ENCODE assay signal across 1 cellular context in the genomic region with DNA sequence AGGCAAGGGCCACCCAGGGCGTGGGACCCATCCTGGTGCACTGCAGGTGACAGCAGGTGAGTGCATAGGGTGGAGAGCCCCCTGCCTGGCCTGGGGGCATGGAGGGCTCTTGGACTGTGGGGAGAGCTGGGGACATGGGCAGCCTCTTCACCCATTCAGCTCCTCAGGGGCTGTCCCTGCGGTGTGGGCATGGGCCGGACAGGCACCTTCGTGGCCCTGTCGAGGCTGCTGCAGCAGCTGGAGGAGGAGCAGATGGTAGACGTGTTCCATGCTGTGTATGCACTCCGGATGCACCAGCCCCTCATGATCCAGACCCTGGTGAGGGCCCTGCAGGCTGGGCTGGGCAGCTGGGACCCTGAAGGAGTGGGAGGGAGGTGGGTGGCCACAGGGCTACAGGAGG.
TF ChIP-seq lines count a peak whose summit lies in the region.

No MANE protein-coding gene starts in this region.

TF ChIP-seq in H1, 55 proteins besides CTCF, POLR2A, EP300 and RAD21:
- TF ChIP-seq POU5F1 (IDR thresholded peaks at IDR 0.05; ENCODE audit: low read depth, low read length) (no peak), ASH2L (IDR thresholded peaks at IDR 0.05; ENCODE audit: low read length) (no peak), EGR1 (IDR thresholded peaks at IDR 0.05; ENCODE audit: borderline replicate concordance, low read depth, low read length) (no peak), PHF8 (conservative IDR thresholded peaks at IDR 0.05; ENCODE audit: low read depth, low read length) (no peak)
- TF ChIP-seq, protein P1, sequence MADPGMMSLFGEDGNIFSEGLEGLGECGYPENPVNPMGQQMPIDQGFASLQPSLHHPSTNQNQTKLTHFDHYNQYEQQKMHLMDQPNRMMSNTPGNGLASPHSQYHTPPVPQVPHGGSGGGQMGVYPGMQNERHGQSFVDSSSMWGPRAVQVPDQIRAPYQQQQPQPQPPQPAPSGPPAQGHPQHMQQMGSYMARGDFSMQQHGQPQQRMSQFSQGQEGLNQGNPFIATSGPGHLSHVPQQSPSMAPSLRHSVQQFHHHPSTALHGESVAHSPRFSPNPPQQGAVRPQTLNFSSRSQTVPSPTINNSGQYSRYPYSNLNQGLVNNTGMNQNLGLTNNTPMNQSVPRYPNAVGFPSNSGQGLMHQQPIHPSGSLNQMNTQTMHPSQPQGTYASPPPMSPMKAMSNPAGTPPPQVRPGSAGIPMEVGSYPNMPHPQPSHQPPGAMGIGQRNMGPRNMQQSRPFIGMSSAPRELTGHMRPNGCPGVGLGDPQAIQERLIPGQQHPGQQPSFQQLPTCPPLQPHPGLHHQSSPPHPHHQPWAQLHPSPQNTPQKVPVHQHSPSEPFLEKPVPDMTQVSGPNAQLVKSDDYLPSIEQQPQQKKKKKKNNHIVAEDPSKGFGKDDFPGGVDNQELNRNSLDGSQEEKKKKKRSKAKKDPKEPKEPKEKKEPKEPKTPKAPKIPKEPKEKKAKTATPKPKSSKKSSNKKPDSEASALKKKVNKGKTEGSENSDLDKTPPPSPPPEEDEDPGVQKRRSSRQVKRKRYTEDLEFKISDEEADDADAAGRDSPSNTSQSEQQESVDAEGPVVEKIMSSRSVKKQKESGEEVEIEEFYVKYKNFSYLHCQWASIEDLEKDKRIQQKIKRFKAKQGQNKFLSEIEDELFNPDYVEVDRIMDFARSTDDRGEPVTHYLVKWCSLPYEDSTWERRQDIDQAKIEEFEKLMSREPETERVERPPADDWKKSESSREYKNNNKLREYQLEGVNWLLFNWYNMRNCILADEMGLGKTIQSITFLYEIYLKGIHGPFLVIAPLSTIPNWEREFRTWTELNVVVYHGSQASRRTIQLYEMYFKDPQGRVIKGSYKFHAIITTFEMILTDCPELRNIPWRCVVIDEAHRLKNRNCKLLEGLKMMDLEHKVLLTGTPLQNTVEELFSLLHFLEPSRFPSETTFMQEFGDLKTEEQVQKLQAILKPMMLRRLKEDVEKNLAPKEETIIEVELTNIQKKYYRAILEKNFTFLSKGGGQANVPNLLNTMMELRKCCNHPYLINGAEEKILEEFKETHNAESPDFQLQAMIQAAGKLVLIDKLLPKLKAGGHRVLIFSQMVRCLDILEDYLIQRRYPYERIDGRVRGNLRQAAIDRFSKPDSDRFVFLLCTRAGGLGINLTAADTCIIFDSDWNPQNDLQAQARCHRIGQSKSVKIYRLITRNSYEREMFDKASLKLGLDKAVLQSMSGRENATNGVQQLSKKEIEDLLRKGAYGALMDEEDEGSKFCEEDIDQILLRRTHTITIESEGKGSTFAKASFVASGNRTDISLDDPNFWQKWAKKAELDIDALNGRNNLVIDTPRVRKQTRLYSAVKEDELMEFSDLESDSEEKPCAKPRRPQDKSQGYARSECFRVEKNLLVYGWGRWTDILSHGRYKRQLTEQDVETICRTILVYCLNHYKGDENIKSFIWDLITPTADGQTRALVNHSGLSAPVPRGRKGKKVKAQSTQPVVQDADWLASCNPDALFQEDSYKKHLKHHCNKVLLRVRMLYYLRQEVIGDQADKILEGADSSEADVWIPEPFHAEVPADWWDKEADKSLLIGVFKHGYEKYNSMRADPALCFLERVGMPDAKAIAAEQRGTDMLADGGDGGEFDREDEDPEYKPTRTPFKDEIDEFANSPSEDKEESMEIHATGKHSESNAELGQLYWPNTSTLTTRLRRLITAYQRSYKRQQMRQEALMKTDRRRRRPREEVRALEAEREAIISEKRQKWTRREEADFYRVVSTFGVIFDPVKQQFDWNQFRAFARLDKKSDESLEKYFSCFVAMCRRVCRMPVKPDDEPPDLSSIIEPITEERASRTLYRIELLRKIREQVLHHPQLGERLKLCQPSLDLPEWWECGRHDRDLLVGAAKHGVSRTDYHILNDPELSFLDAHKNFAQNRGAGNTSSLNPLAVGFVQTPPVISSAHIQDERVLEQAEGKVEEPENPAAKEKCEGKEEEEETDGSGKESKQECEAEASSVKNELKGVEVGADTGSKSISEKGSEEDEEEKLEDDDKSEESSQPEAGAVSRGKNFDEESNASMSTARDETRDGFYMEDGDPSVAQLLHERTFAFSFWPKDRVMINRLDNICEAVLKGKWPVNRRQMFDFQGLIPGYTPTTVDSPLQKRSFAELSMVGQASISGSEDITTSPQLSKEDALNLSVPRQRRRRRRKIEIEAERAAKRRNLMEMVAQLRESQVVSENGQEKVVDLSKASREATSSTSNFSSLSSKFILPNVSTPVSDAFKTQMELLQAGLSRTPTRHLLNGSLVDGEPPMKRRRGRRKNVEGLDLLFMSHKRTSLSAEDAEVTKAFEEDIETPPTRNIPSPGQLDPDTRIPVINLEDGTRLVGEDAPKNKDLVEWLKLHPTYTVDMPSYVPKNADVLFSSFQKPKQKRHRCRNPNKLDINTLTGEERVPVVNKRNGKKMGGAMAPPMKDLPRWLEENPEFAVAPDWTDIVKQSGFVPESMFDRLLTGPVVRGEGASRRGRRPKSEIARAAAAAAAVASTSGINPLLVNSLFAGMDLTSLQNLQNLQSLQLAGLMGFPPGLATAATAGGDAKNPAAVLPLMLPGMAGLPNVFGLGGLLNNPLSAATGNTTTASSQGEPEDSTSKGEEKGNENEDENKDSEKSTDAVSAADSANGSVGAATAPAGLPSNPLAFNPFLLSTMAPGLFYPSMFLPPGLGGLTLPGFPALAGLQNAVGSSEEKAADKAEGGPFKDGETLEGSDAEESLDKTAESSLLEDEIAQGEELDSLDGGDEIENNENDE (IDR thresholded peaks at IDR 0.05; ENCODE audit: insufficient replicate concordance, low read length), result no peak
